Comparison of ENCODE assay signal across 8 cellular contexts in the genomic region with DNA sequence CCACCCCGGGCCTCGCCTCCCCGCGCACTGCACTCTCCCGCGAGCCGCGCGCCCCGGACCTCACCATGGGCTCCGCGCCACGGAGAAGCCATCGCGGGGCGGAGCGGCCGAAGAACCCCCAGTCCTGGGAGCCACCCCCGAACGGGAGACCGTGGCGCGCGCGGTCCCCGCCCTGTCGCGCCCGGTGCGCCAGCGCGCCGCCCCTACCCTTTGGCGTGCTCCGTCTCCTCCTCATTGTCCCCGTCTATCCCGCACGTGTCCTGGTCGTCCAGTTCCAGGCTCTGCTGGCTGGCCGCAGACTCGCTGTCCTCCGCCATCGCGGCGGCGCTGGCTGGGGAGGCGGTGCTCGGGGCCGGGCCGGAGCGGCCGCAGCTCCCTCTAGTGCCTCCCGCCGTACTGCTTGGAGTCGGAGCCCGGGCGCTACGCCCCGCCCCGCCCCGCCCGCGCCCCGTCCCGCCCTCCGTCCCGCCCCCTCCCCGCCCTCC. TPM values are rescaled to one million over a fixed set of nuclear protein-coding genes. Genes with fewer than 3 reads are reported as not detected.
DNase-seq lines count a peak whose midpoint lies in the region; ATAC-seq and TF ChIP-seq lines count a peak whose summit lies in the region.

TSS of gene NMT2 (minus strand) at position 398 of the 485 bp plus-strand sequence. CDS start at position 317, 81 bp downstream.

- H4K20me1 ChIP-seq in OCI-LY7 (ENCODE audit: insufficient read depth, low read length) = no peaks in the 10 kb centered on the region
- H4K20me1 ChIP-seq in mammary epithelial cell (ENCODE audit: insufficient read depth, low read length) = no peaks in the 10 kb centered on the region

- WGBS in mammary epithelial cell (ENCODE audit: low coverage, missing lambda C conversion rate) = no CpG with 5 or more reads among the region's 68 CpGs

- H3K27me3 Mint-ChIP-seq in activated CD4-positive, alpha-beta T cell treated with anti-CD3 and anti-CD28 coated beads for 36 hours = no peaks in the 10 kb centered on the region
- no peaks in the 10 kb centered on the region for H3K27me3 Mint-ChIP-seq in stimulated activated memory B cell treated with anti-CD40 and anti-IgM and Interleukin-4, amounts not matched to agents 10 μg/mL and 1 μg/mL and 100 μg/mL, for 72 hours

- dilution Hi-C loops in mammary epithelial cell (cut with HindIII; ENCODE audit: low sequenced_read_pairs) = no loop called here

- H3K36me3 ChIP-seq in OCI-LY7 (ENCODE audit: insufficient read depth, low read length) (no peaks in the 10 kb centered on the region), mammary epithelial cell (ENCODE audit: insufficient read depth, low read length) (no peaks in the 10 kb centered on the region)

- peak within 1 kb of the TSS; percentile 90 for H3K27ac Mint-ChIP-seq in activated CD4-positive, alpha-beta T cell treated with anti-CD3 and anti-CD28 coated beads for 36 hours
- H3K27ac Mint-ChIP-seq in stimulated activated memory B cell treated with anti-CD40 and anti-IgM and Interleukin-4, amounts not matched to agents 10 μg/mL and 1 μg/mL and 100 μg/mL, for 72 hours = peak within 1 kb of the TSS; percentile 90

- no peak within 1 kb of the TSS for H3K27ac ChIP-seq in OCI-LY7 (ENCODE audit: low read depth, low read length, poor library complexity, severe bottlenecking)
- H3K27ac ChIP-seq in mammary epithelial cell (ENCODE audit: insufficient read depth, low read depth, low read length) = peak within 1 kb of the TSS; percentile 53

- H3K4me3 Mint-ChIP-seq in activated CD4-positive, alpha-beta T cell treated with anti-CD3 and anti-CD28 coated beads for 36 hours = peak within 1 kb of the TSS; percentile 82
- H3K4me3 Mint-ChIP-seq in stimulated activated memory B cell treated with anti-CD40 and anti-IgM and Interleukin-4, amounts not matched to agents 10 μg/mL and 1 μg/mL and 100 μg/mL, for 72 hours = peak within 1 kb of the TSS; percentile 97

- H3K9ac ChIP-seq in mammary epithelial cell (ENCODE audit: insufficient read depth, low read length) = peak within 1 kb of the TSS; percentile 66

- BruUV-seq in OCI-LY7 (replicated peaks; lab: Mats Ljungman, UMichigan) = no TSS peak
- no TSS peak for BruUV-seq in mammary epithelial cell (replicated peaks; lab: Mats Ljungman, UMichigan)

- no peaks in the 10 kb centered on the region for H3K9me2 ChIP-seq in OCI-LY7 (ENCODE audit: insufficient read depth, low read length)

- CTCF ChIA-PET in activated CD4-positive, alpha-beta T cell treated with anti-CD3 and anti-CD28 coated beads for 36 hours (lab: Charles Lee) = interaction anchor here (0.9 to 2.4 kb wide), 4 partner anchors 21 to 45 kb away, joined by 3 to 13 read pairs (median 5); no protein-coding TSS in a partner anchor
- CTCF ChIA-PET in OCI-LY7 (lab: Charles Lee; ENCODE audit: unreplicated experiment) (interaction anchor here (0.6 kb wide), 1 partner anchor 55 kb away, joined by 3 read pairs; no protein-coding TSS in a partner anchor), mammary epithelial cell (lab: Charles Lee; ENCODE audit: low non-redundant PET) (interaction anchor here (0.8 kb wide), 1 partner anchor 12 kb away, joined by 6 read pairs; no protein-coding TSS in a partner anchor)

- H2AFZ ChIP-seq in OCI-LY7 (ENCODE audit: low read length) (peak within 1 kb of the TSS; percentile 95), mammary epithelial cell (ENCODE audit: low read depth, low read length) (peak within 1 kb of the TSS; percentile 99)

- H3K79me2 ChIP-seq in OCI-LY7 (ENCODE audit: insufficient read depth, low read depth, low read length) = no peaks in the 10 kb centered on the region
- peaks cover 46% of the 10 kb centered on the region for H3K79me2 ChIP-seq in mammary epithelial cell (ENCODE audit: insufficient read depth, low read length)

- in situ Hi-C loops in mammary epithelial cell (cut with MboI; ENCODE audit: low sequenced_read_pairs in 2 of 2) = no loop called here

- POLR2A ChIA-PET in activated CD4-positive, alpha-beta T cell treated with anti-CD3 and anti-CD28 coated beads for 36 hours (lab: Charles Lee) = interaction anchor here (0.6 to 2.0 kb wide), 5 partner anchors 26 to 166 kb away, joined by 3 to 10 read pairs (median 5); no protein-coding TSS in a partner anchor
- POLR2A ChIA-PET in OCI-LY7 (lab: Charles Lee) = interaction anchor here (1.5 kb wide), 1 partner anchor 69 kb away, joined by 6 read pairs; no protein-coding TSS in a partner anchor

- peaks cover 3% of the 10 kb centered on the region for H3K36me3 Mint-ChIP-seq in activated CD4-positive, alpha-beta T cell treated with anti-CD3 and anti-CD28 coated beads for 36 hours (ENCODE audit: low read depth)
- H3K36me3 Mint-ChIP-seq in stimulated activated memory B cell treated with anti-CD40 and anti-IgM and Interleukin-4, amounts not matched to agents 10 μg/mL and 1 μg/mL and 100 μg/mL, for 72 hours = no peaks in the 10 kb centered on the region

- peaks cover 59% of the 10 kb centered on the region for H3K4me1 Mint-ChIP-seq in activated CD4-positive, alpha-beta T cell treated with anti-CD3 and anti-CD28 coated beads for 36 hours
- H3K4me1 Mint-ChIP-seq in stimulated activated memory B cell treated with anti-CD40 and anti-IgM and Interleukin-4, amounts not matched to agents 10 μg/mL and 1 μg/mL and 100 μg/mL, for 72 hours = peaks cover 17% of the 10 kb centered on the region

- ATAC-seq in activated CD4-positive, alpha-beta T cell treated with anti-CD3 and anti-CD28 coated beads for 36 hours = peak; percentile 76
- ATAC-seq in GM21528 (IDR thresholded peaks at IDR 0.05; ENCODE audit: low FRiP score, unreplicated experiment) = peak; percentile 89
- ATAC-seq in stimulated activated memory B cell treated with anti-CD40 and anti-IgM and Interleukin-4, amounts not matched to agents 10 μg/mL and 1 μg/mL and 100 μg/mL, for 72 hours = peak; percentile 94

- H3K4me1 ChIP-seq in OCI-LY7 (ENCODE audit: insufficient read depth, low read length, poor library complexity, severe bottlenecking) = no peaks in the 10 kb centered on the region
- peaks cover 28% of the 10 kb centered on the region for H3K4me1 ChIP-seq in mammary epithelial cell (ENCODE audit: insufficient read depth, low read length)

- H3K9me3 Mint-ChIP-seq in activated CD4-positive, alpha-beta T cell treated with anti-CD3 and anti-CD28 coated beads for 36 hours (ENCODE audit: low read depth) = no peaks in the 10 kb centered on the region
- no peaks in the 10 kb centered on the region for H3K9me3 Mint-ChIP-seq in stimulated activated memory B cell treated with anti-CD40 and anti-IgM and Interleukin-4, amounts not matched to agents 10 μg/mL and 1 μg/mL and 100 μg/mL, for 72 hours

- intact Hi-C loops in activated CD4-positive, alpha-beta T cell treated with anti-CD3 and anti-CD28 coated beads for 36 hours (cut with DNase I, micrococcal nuclease) = loop anchor here in 1 of 2 experiments (1.0 to 5.0 kb wide), 8 partner anchors 71 to 1648 kb away; partner anchors contain the start of genes FAM171A1, MEIG1, PTER and RPP38
- intact Hi-C loops in OCI-LY7 (cut with micrococcal nuclease; ENCODE audit: unreplicated experiment) (loop anchor here (5.0 kb wide), 1 partner anchor 81 kb away; the partner anchor contains the start of gene ACBD7), mammary epithelial cell (cut with micrococcal nuclease) (loop anchor here (2.0 to 5.0 kb wide), 3 partner anchors 32 to 204 kb away; partner anchors contain the start of gene FAM171A1)

- H3K4me2 ChIP-seq in OCI-LY7 (ENCODE audit: low read length) (peak within 1 kb of the TSS; percentile 80), mammary epithelial cell (ENCODE audit: insufficient read depth, low read depth, low read length) (peak within 1 kb of the TSS; percentile 91)

- H3K27me3 ChIP-seq in mammary epithelial cell (ENCODE audit: insufficient read depth, low read length) = no peaks in the 10 kb centered on the region

- H3K4me3 ChIP-seq in OCI-LY7 (ENCODE audit: low read depth, low read length, poor library complexity, severe bottlenecking) (peak within 1 kb of the TSS; percentile 74), mammary epithelial cell (replicated peaks in 1 of 3; ENCODE audit: insufficient read depth in 1 of 3, low read depth in 2 of 3, low read length in 3 of 3) (peak within 1 kb of the TSS; percentile 36 to 100 (median 92))

- no peaks in the 10 kb centered on the region for H3K9me3 ChIP-seq in OCI-LY7 (ENCODE audit: low read length)
- no peaks in the 10 kb centered on the region for H3K9me3 ChIP-seq in mammary epithelial cell (replicated peaks; ENCODE audit: insufficient read depth, low read length)

- no peak for DNase-seq in activated CD4-positive, alpha-beta T cell treated with anti-CD3 and anti-CD28 coated beads for 36 hours
- DNase-seq in activated CD4-positive, alpha-beta T cell treated with anti-CD3 and anti-CD28 coated beads, Interleukin-2, amount 50 U/mL, for 4 hours = no peak
- DNase-seq in HUDEP-2 (lab: John Stamatoyannopoulos, UW; ENCODE audit: unreplicated experiment in 76 of 76) (peak in 55 of 76 experiments; percentile 12 to 92 (median 80)), OCI-LY7 (ENCODE audit: low spot score) (peak; percentile 89), mammary epithelial cell (peak; percentile 82), kidney glomerular epithelial cell (lab: John Stamatoyannopoulos, UW) (peak; percentile 75)

- TF ChIP-seq CTCF in OCI-LY7 (conservative IDR thresholded peaks at IDR 0.05; ENCODE audit: low read length) (0 out of 2 replicates have a peak, but pooled peaks have one; percentile 19), mammary epithelial cell (conservative IDR thresholded peaks at IDR 0.05 in 1 of 2, IDR thresholded peaks at IDR 0.05 in 1 of 2; ENCODE audit: extremely low read depth in 1 of 2, insufficient read depth in 1 of 2, low read depth in 1 of 2, low read length in 2 of 2) (peak in 1 of 2 donors; percentile 52)

RNA-seq across cellular contexts. Expression of gene NMT2, which starts in this region (rescaled TPM):
- total RNA-seq in activated CD4-positive, alpha-beta T cell treated with anti-CD3 and anti-CD28 coated beads for 36 hours = 10 to 100 TPM; 20.6 to 22.1 TPM
- 0.10 and 0.82 TPM in 2 replicates for total RNA-seq in OCI-LY7 (2014; rRNA removed; shearing (Covaris generic))
- total RNA-seq in OCI-LY7 (2022) (0.72 and 1.0 TPM in 2 replicates), mammary epithelial cell (10 to 100 TPM; 12.5 to 15.3 TPM)
- 8.0 TPM for polyA plus RNA-seq in mammary epithelial cell
- polyA minus RNA-seq in mammary epithelial cell = 11.3 TPM

Comparison
In these comparisons a context has a peak if more than half of its experiments do, and no peak if none do; other contexts are left out.
1. RNA of gene NMT2 (total RNA-seq): 20.6 to 22.1 TPM in activated CD4-positive, alpha-beta T cell treated with anti-CD3 and anti-CD28 coated beads for 36 hours and 12.5 to 15.3 TPM in mammary epithelial cell; 0.10 to 1.0 TPM in OCI-LY7; every median in the first group is over 4 times any median in the second.
2. DNase-seq: peak in HUDEP-2 (55 of 76), OCI-LY7 (single experiment), mammary epithelial cell (single experiment) and kidney glomerular epithelial cell (single experiment); none in activated CD4-positive, alpha-beta T cell treated with anti-CD3 and anti-CD28 coated beads for 36 hours (single experiment) and activated CD4-positive, alpha-beta T cell treated with anti-CD3 and anti-CD28 coated beads, Interleukin-2, amount 50 U/mL, for 4 hours (0 of 2).
3. Peak in every context shown above with its lines, with median percentiles within 50 percentile points of each other: ATAC-seq.